Comparison of ENCODE assay signal across 31 cellular contexts in genomic region chr7:119232091-119232490, GRCh38.
"Had no signal": no experiment of that assay in that cellular context is flagged by ENCODE, and none has a peak within 500 bp of the region (broad histone marks: within the 10 kb centered on the region; RNA-seq: fewer than 3 reads in every experiment).

No MANE protein-coding gene starts in this region.

- DNase-seq: Karpas-422, NCI-H1048, NCI-H1092 treated with DMSO at 0.1 percent for 48 hours, NCI-H1105 treated with DMSO at 0.1 percent for 48 hours, NCI-H1417, NCI-H1436, NCI-H146, NCI-H1694, NCI-H187, NCI-H1930, NCI-H2029 treated with DMSO at 0.1 percent for 48 hours, NCI-H2081 treated with DMSO at 0.1 percent for 48 hours, NCI-H2107, NCI-H2171 treated with DMSO at 0.1 percent for 48 hours, NCI-H2227 treated with DMSO at 0.1 percent for 48 hours, NCI-H345, NCI-H510A treated with DMSO at 0.1 percent for 48 hours, NCI-H524 treated with DMSO at 0.1 percent for 48 hours, NCI-H526 treated with DMSO at 0.1 percent for 48 hours, NCI-H774, PC-9, SHP77, SIG-M5, SJCRH30, T-cell had no signal

- H3K36me3 ChIP-seq: SJCRH30 had no signal

- H3K27me3 ChIP-seq: SJCRH30 had no signal

- H2AFZ ChIP-seq: PC-9 had no signal

- ATAC-seq: Panc1, Right ventricle myocardium inferior, SK-N-SH treated with all-trans-retinoic acid at 6 μM for 48 hours, T-cell had no signal

- H3K4me1 ChIP-seq: SJCRH30 had no signal

- H3K9me3 ChIP-seq: SJCRH30 had no signal

- H3K4me2 ChIP-seq: KMS-11, PC-9 had no signal

- H3K4me3 ChIP-seq: PC-9, SJCRH30, SK-N-MC had no signal

- H3K27ac ChIP-seq: KMS-11, PC-9, RWPE1, SJCRH30, SK-N-MC had no signal

- H3K9ac ChIP-seq: KMS-11 had no signal
